ENCODE assay signal across 10 cellular contexts in the genomic region with DNA sequence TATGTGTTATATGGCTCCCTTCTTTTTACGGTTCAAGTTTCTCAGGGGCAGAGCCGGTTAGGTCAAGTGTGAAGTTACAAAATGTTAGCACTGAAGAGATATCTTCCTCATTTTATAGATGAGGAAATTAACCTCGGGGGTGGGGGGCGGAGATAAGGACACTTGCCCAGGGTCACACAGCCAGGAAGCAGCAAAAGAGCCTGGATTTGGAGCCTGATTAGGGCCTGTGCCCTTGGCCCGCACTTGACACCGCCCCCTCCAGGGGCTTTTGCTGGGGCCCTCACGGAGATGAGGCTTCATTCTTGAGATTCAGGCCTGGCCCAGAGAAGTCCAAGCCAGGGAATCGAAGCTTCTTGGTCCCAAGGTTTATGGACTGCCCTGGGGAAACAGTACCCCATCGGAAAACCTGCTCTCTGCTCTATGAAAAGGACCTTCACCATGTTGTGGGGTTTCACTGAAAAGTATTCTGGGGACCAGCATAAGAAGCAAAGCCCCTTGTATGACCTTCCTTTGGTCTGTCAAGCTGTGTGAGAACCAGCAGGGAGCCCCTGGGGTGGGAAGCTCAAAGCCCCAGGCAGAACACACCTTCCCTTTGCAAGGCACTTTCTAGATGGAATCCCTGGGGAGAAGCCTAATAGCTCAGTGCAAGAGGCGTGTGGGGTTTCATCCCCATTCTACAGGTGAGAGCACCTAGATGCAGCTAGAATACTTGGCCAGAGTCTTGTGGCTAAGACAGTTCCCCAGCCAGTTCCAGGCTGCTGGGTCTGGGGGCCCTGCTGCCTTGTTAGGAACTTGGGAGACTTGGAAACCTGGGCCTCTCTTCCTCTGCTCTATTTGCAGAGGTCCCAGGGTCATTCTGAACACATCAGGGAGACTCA. TPM values are rescaled to one million over a fixed set of nuclear protein-coding genes. Genes with fewer than 3 reads are reported as not detected.
DNase-seq lines count a peak whose midpoint lies in the region; ATAC-seq and TF ChIP-seq lines count a peak whose summit lies in the region.
"Had no signal": no experiment of that assay in that cellular context is flagged by ENCODE, and none has a peak within 500 bp of the region (broad histone marks: within the 10 kb centered on the region; RNA-seq: fewer than 3 reads in every experiment).

No MANE protein-coding gene starts in this region.

- no peaks in the 10 kb centered on the region for H3K36me3 ChIP-seq in HUES48 (ENCODE audit: control insufficient read depth, insufficient read depth, low read length)
- no peaks in the 10 kb centered on the region for H3K36me3 ChIP-seq in heart right ventricle
- H3K36me3 ChIP-seq in spleen = no peaks in the 10 kb centered on the region

- no peak for TF ChIP-seq POLR2A in spleen (IDR thresholded peaks at IDR 0.05)

- 69 to 70% methylated on average over 10 of the region's 10 CpGs for whole genome bisulfite sequencing in heart right ventricle, 2 donors
- WGBS in spleen, 5 donors = 34 to 52% (median 37%) methylated on average over 10 of the region's 10 CpGs

- H3K27ac ChIP-seq in HUES48 (ENCODE audit: low read depth, low read length) = peak overlapping the region; percentile 3
- H3K27ac ChIP-seq in heart right ventricle = peak overlapping the region; percentile 13 to 85 (median 64)
- peak overlapping the region in 6 of 8 donors; percentile 34 to 71 (median 60) for H3K27ac ChIP-seq in spleen

- no peak overlapping the region for H3K9ac ChIP-seq in HUES48 (ENCODE audit: low read depth, low read length)

- intact Hi-C loops in heart right ventricle (cut with DNase I) (loop anchor here in 2 of 10 donors (2.0 to 5.0 kb wide), 2 partner anchors 21 to 33 kb away; partner anchors contain the start of gene UNC5B (in 1 of the 2)), spleen (cut with DNase I; ENCODE audit: low total_unique reads) (no loop called here)

- no peaks in the 10 kb centered on the region for H3K9me3 ChIP-seq in HUES48 (ENCODE audit: control insufficient read depth, insufficient read depth, low read length)
- H3K9me3 ChIP-seq in heart right ventricle = no peaks in the 10 kb centered on the region
- no peaks in the 10 kb centered on the region for H3K9me3 ChIP-seq in spleen

- DNase-seq in OCI-M2 (lab: John Stamatoyannopoulos, UW; ENCODE audit: unreplicated experiment) (peak; percentile 30), heart right ventricle (no peak), spleen (no peak), NCI-H2196 treated with DMSO at 0.1 percent for 48 hours (lab: John Stamatoyannopoulos, UW; ENCODE audit: unreplicated experiment) (no peak)
- DNase-seq in stimulated activated CD4-positive, alpha-beta T cell treated with anti-CD3 and anti-CD28 coated beads, Interleukin-1b, Interleukin-23, amount 100 ng/mL, for 48 hours = no peak
- DNase-seq: activated B cell treated with CpG ODN at 0.5 μM for 24 hours; CD8-positive, alpha-beta memory T cell had no signal

- H3K4me1 ChIP-seq in HUES48 (ENCODE audit: control insufficient read depth, insufficient read depth, low read length) = peaks cover 29% of the 10 kb centered on the region
- peaks cover 55 to 100% (median 84%) of the 10 kb centered on the region in 9 donors for H3K4me1 ChIP-seq in heart right ventricle
- peaks cover 21 to 95% (median 41%) of the 10 kb centered on the region in 6 donors for H3K4me1 ChIP-seq in spleen

- no peak overlapping the region for H3K4me3 ChIP-seq in HUES48 (ENCODE audit: low read depth, low read length)
- H3K4me3 ChIP-seq in heart right ventricle = peak overlapping the region in 3 of 10 donors; percentile 14 to 30 (median 27)
- H3K4me3 ChIP-seq in spleen = no peak overlapping the region
- H3K4me3 ChIP-seq: lung had no signal

- TF ChIP-seq CTCF in heart right ventricle (IDR thresholded peaks at IDR 0.05) = no peak
- TF ChIP-seq CTCF in spleen (IDR thresholded peaks at IDR 0.05 in 8 of 11, conservative IDR thresholded peaks at IDR 0.05 in 3 of 11) = no peak

- no peaks in the 10 kb centered on the region for H3K27me3 ChIP-seq in HUES48 (ENCODE audit: control insufficient read depth, insufficient read depth, low read length)
- no peaks in the 10 kb centered on the region for H3K27me3 ChIP-seq in heart right ventricle
- H3K27me3 ChIP-seq in spleen (replicated peaks in 1 of 7) = peaks cover 0 to 82% (median 9%) of the 10 kb centered on the region in 7 donors

- ATAC-seq in heart right ventricle (no peak), HG03039 (IDR thresholded peaks at IDR 0.05; ENCODE audit: unreplicated experiment) (no peak)

RNA-seq across cellular contexts. Expression of gene UNC5B, which starts 21.9 kb away (rescaled TPM):
- 10 to 100 TPM in 9 of 10 donors, 1 to 10 TPM in 1; 9.0 to 20.6 (median 12.5) TPM for total RNA-seq in heart right ventricle
- polyA plus RNA-seq in heart right ventricle = 1 to 10 TPM; 3.3 to 5.9 TPM
- 10 to 100 TPM in 5 of 7 donors, 1 to 10 TPM in 2; 6.8 to 21.1 (median 15.4) TPM for total RNA-seq in spleen
- 1 to 10 TPM in 2 of 3 donors, under 1 TPM in 1; 0.74 to 3.2 (median 1.7) TPM for polyA plus RNA-seq in spleen
- total RNA-seq: activated B cell treated with CpG ODN at 0.5 μM for 24 hours had no signal

Comparison
In these comparisons a context has a peak if more than half of its experiments do, and no peak if none do; other contexts are left out.
1. H3K27ac ChIP-seq: peak in every context shown above with its lines; median percentile 64 in heart right ventricle; 60 in spleen; 3 in HUES48.